Comparison of ENCODE assay signal across 15 cellular contexts in the genomic region with DNA sequence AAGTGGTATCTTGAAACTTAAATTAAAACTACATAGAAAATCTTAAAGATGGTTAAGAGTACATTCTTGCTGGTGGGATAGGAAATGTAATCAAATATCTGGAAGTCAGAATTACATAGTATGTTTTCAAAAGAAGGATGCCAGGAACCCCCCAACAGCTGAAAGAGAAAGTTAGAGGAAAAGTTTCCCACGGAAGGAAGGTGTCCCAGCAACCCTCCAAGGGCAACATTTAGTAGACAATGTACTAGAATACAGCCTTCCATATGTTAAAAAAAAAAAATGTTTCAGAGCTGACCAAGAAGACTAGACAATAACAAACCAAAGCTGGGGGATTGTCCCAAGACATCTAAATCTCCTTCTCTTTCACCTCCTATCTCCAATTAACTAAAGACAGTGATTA. TPM values are rescaled to one million over a fixed set of nuclear protein-coding genes. Genes with fewer than 3 reads are reported as not detected.
DNase-seq lines count a peak whose midpoint lies in the region; ATAC-seq, FAIRE-seq and TF ChIP-seq lines count a peak whose summit lies in the region.
"Had no signal": no experiment of that assay in that cellular context is flagged by ENCODE, and none has a peak within 500 bp of the region (broad histone marks: within the 10 kb centered on the region; RNA-seq: fewer than 3 reads in every experiment).

No MANE protein-coding gene starts in this region.

- no peak overlapping the region for H2BK20ac ChIP-seq in H1 (ENCODE audit: low read length)

- peak overlapping the region; percentile 62 for H3K27ac Mint-ChIP-seq in activated CD4-positive, alpha-beta T cell treated with anti-CD3 and anti-CD28 coated beads for 36 hours
- H3K27ac Mint-ChIP-seq in progenitor cell of endocrine pancreas: peak overlapping the region; percentile 73

- peaks cover 10% of the 10 kb centered on the region for H4K20me1 ChIP-seq in Loucy (ENCODE audit: insufficient read depth, low read length, poor library complexity, severe bottlenecking)
- peaks cover 2 to 5% of the 10 kb centered on the region in 2 experiments for H4K20me1 ChIP-seq in H1 (replicated peaks in 1 of 2; ENCODE audit: control insufficient read depth in 1 of 2, insufficient read depth in 2 of 2, low read length in 2 of 2)

- FAIRE-seq in H1 (lab: Jason Lieb, UNC): no peak

- intact Hi-C loops in activated CD4-positive, alpha-beta T cell treated with anti-CD3 and anti-CD28 coated beads for 36 hours (cut with DNase I, micrococcal nuclease): no loop called here
- intact Hi-C loops in transverse colon (cut with DNase I; ENCODE audit: low total_unique reads): no loop called here

- peaks cover 63% of the 10 kb centered on the region for H3K4me1 ChIP-seq in Loucy (ENCODE audit: insufficient read depth, low read length, poor library complexity, severe bottlenecking)
- no peaks in the 10 kb centered on the region; a peak in 1 of 7 replicates for H3K4me1 ChIP-seq in H1 (replicated peaks in 1 of 4; ENCODE audit: control insufficient read depth in 3 of 4, insufficient read depth in 4 of 4, low read length in 3 of 4)
- peaks cover 19 to 55% (median 28%) of the 10 kb centered on the region in 4 donors for H3K4me1 ChIP-seq in transverse colon

- H3K9me3 ChIP-seq in Loucy (ENCODE audit: insufficient read depth, low read depth, low read length): no peaks in the 10 kb centered on the region
- no peaks in the 10 kb centered on the region for H3K9me3 ChIP-seq in H1 (ENCODE audit: insufficient read depth in 2 of 2, low read depth in 1 of 2, low read length in 1 of 2)
- no peaks in the 10 kb centered on the region for H3K9me3 ChIP-seq in transverse colon
- H3K9me3 ChIP-seq: thoracic aorta had no signal

- peak overlapping the region; percentile 95 for H3K4me2 ChIP-seq in Loucy (ENCODE audit: low read depth, low read length, poor library complexity, severe bottlenecking)
- H3K4me2 ChIP-seq in H1 (ENCODE audit: insufficient read depth in 1 of 2, low read depth in 2 of 2, low read length in 2 of 2): peak overlapping the region; percentile 75 to 78; a peak in 2 of 4 replicates

- H3K27me3 ChIP-seq in Loucy (ENCODE audit: insufficient read depth, low read length, poor library complexity, severe bottlenecking) (no peaks in the 10 kb centered on the region), H1 (replicated peaks in 1 of 4; ENCODE audit: control insufficient read depth in 3 of 4, extremely low read depth in 1 of 4, insufficient read depth in 3 of 4, low read length in 3 of 4) (no peaks in the 10 kb centered on the region), transverse colon (no peaks in the 10 kb centered on the region)

- peaks cover 57% of the 10 kb centered on the region for H3K36me3 Mint-ChIP-seq in activated CD4-positive, alpha-beta T cell treated with anti-CD3 and anti-CD28 coated beads for 36 hours (ENCODE audit: low read depth)
- H3K36me3 Mint-ChIP-seq in progenitor cell of endocrine pancreas (ENCODE audit: insufficient read depth): peaks cover 20% of the 10 kb centered on the region

- 79% methylated on average over 1 of the region's 1 CpG; no CpG with 5 or more reads in 1 of the 2 experiments for WGBS in H1 (ENCODE audit: extremely low coverage in 1 of 2, insufficient coverage in 1 of 2, insufficient read length in 1 of 2, insufficient replicate concordance in 2 of 2, low coverage in 1 of 2, low lambda C conversion rate in 2 of 2, missing lambda C conversion rate in 1 of 2), 2 experiments
- WGBS in transverse colon (ENCODE audit: low coverage in 1 of 2), 2 donors: 47 to 50% methylated on average over 1 of the region's 1 CpG

- H3K4me3 Mint-ChIP-seq in activated CD4-positive, alpha-beta T cell treated with anti-CD3 and anti-CD28 coated beads for 36 hours: no peak overlapping the region
- H3K4me3 Mint-ChIP-seq in progenitor cell of endocrine pancreas (ENCODE audit: low read depth): no peak overlapping the region

- no peak overlapping the region for H3K14ac ChIP-seq in H1 (ENCODE audit: insufficient read length)

- no peak overlapping the region for H2BK5ac ChIP-seq in H1 (ENCODE audit: low read depth, low read length)

- H3F3A ChIP-seq in Loucy (ENCODE audit: low read depth): no peaks in the 10 kb centered on the region

- H3K27me3 Mint-ChIP-seq in activated CD4-positive, alpha-beta T cell treated with anti-CD3 and anti-CD28 coated beads for 36 hours: no peaks in the 10 kb centered on the region
- no peaks in the 10 kb centered on the region for H3K27me3 Mint-ChIP-seq in progenitor cell of endocrine pancreas

- H2AK5ac ChIP-seq in H1 (ENCODE audit: low read depth, low read length): no peak overlapping the region

- TF ChIP-seq RAD21 in H1 (IDR thresholded peaks at IDR 0.05 in 1 of 2, conservative IDR thresholded peaks at IDR 0.05 in 1 of 2; ENCODE audit: low read depth in 2 of 2, low read length in 2 of 2): no peak

- H4K8ac ChIP-seq in H1 (ENCODE audit: extremely low read depth, insufficient read depth, low read length): no peak overlapping the region

- TF ChIP-seq CTCF in Loucy (conservative IDR thresholded peaks at IDR 0.05; ENCODE audit: low read length): no peak
- TF ChIP-seq CTCF in H1 (IDR thresholded peaks at IDR 0.05; ENCODE audit: control extremely low read depth in 1 of 3, insufficient read depth in 1 of 3, low read depth in 1 of 3, low read length in 3 of 3): no peak
- no peak for TF ChIP-seq CTCF in progenitor cell of endocrine pancreas (IDR thresholded peaks at IDR 0.05; ENCODE audit: unreplicated experiment)
- TF ChIP-seq CTCF in transverse colon (IDR thresholded peaks at IDR 0.05): no peak

- H2BK120ac ChIP-seq in H1 (replicated peaks; ENCODE audit: low read depth, low read length): no peak overlapping the region

- peaks cover 6% of the 10 kb centered on the region for H3K79me1 ChIP-seq in H1 (ENCODE audit: low read depth, low read length)

- H3K23me2 ChIP-seq in H1 (ENCODE audit: low read depth, low read length): peaks cover 9% of the 10 kb centered on the region

- no peaks in the 10 kb centered on the region for H3K9me3 Mint-ChIP-seq in activated CD4-positive, alpha-beta T cell treated with anti-CD3 and anti-CD28 coated beads for 36 hours (ENCODE audit: low read depth)
- H3K9me3 Mint-ChIP-seq in progenitor cell of endocrine pancreas (ENCODE audit: low read depth): no peaks in the 10 kb centered on the region

- no peak for DNase-seq in activated CD4-positive, alpha-beta T cell treated with anti-CD3 and anti-CD28 coated beads for 36 hours
- no peak for DNase-seq in activated CD4-positive, alpha-beta T cell treated with anti-CD3 and anti-CD28 coated beads, Interleukin-2, amount 50 U/mL, for 4 hours
- DNase-seq in H1 (ENCODE audit: low read depth in 1 of 2, low spot score in 2 of 2) (no peak), progenitor cell of endocrine pancreas (ENCODE audit: low spot score, unreplicated experiment) (no peak), HuH-7.5 (ENCODE audit: low spot score) (no peak), transverse colon (no peak), NCI-H128 (lab: John Stamatoyannopoulos, UW; ENCODE audit: unreplicated experiment) (no peak)
- DNase-seq: central memory CD4-positive, alpha-beta T cell; NCI-H1092 treated with DMSO at 0.1 percent for 48 hours; occipital lobe; OCI-M1; SW 1271 had no signal

- no peak overlapping the region for H3K18ac ChIP-seq in H1 (ENCODE audit: extremely low read depth, low read length)

- H4K91ac ChIP-seq in H1 (replicated peaks; ENCODE audit: insufficient read length, low read length): no peak overlapping the region

- H3K9me2 ChIP-seq in Loucy (replicated peaks; ENCODE audit: low read depth, low read length): no peaks in the 10 kb centered on the region

- POLR2A ChIA-PET in activated CD4-positive, alpha-beta T cell treated with anti-CD3 and anti-CD28 coated beads for 36 hours (lab: Charles Lee): interaction anchor here (1.5 kb wide), 1 partner anchor 12 kb away, joined by 7 read pairs; a partner anchor contains a TSS
- POLR2A ChIA-PET in H1 (lab: Charles Lee; ENCODE audit: partially characterized antibody): interaction anchor here (1.4 to 9.6 kb wide), 2 partner anchors 23 to 85 kb away, joined by 3 to 130 read pairs; a partner anchor contains a TSS

- H3K56ac ChIP-seq in H1 (replicated peaks; ENCODE audit: insufficient read length, low read depth, low read length): no peak overlapping the region

- H3K23ac ChIP-seq in H1 (ENCODE audit: insufficient read length): no peak overlapping the region

- no peak for TF ChIP-seq POLR2A in H1 (IDR thresholded peaks at IDR 0.05; ENCODE audit: control extremely low read depth in 1 of 2, low read depth in 2 of 2, low read length in 2 of 2)
- TF ChIP-seq POLR2A in transverse colon (IDR thresholded peaks at IDR 0.05): no peak

- H3K4me1 Mint-ChIP-seq in activated CD4-positive, alpha-beta T cell treated with anti-CD3 and anti-CD28 coated beads for 36 hours: peaks cover 57% of the 10 kb centered on the region
- H3K4me1 Mint-ChIP-seq in progenitor cell of endocrine pancreas (ENCODE audit: low read depth): peaks cover 28% of the 10 kb centered on the region

- no peak overlapping the region for H3K4ac ChIP-seq in H1 (replicated peaks; ENCODE audit: insufficient read length, low read depth, low read length)

- H3K9ac ChIP-seq in Loucy (ENCODE audit: low read depth, low read length, poor library complexity, severe bottlenecking): peak overlapping the region; percentile 88
- no peak overlapping the region for H3K9ac ChIP-seq in H1 (replicated peaks in 1 of 4; ENCODE audit: extremely low read depth in 1 of 4, low read depth in 3 of 4, low read length in 3 of 4)

- H3K4me3 ChIP-seq in Loucy (ENCODE audit: low read length, poor library complexity, severe bottlenecking) (peak overlapping the region; percentile 95), H1 (ENCODE audit: extremely low read depth in 1 of 4, insufficient read depth in 2 of 4, low read depth in 3 of 4, low read length in 4 of 4) (peak overlapping the region in 1 of 4 experiments; percentile 97; a peak in 4 of 8 replicates), transverse colon (no peak overlapping the region)

- ATAC-seq in activated CD4-positive, alpha-beta T cell treated with anti-CD3 and anti-CD28 coated beads for 36 hours: no peak
- ATAC-seq: left lobe of liver had no signal

- TF ChIP-seq EP300 in H1 (IDR thresholded peaks at IDR 0.05; ENCODE audit: borderline replicate concordance in 1 of 2, low read depth in 2 of 2, low read length in 2 of 2) (no peak), transverse colon (IDR thresholded peaks at IDR 0.05; ENCODE audit: low read depth) (no peak)

- H4K5ac ChIP-seq in H1 (ENCODE audit: insufficient read length, low read depth, low read length): no peak overlapping the region

- H2AFZ ChIP-seq in Loucy (ENCODE audit: low read length): no peak overlapping the region
- no peak overlapping the region for H2AFZ ChIP-seq in H1 (ENCODE audit: low read length)

- H3K27ac ChIP-seq in H1 (ENCODE audit: low read depth, low read length): no peak overlapping the region
- peak overlapping the region in 1 of 4 donors; percentile 95 for H3K27ac ChIP-seq in transverse colon

- no peak overlapping the region for H2BK12ac ChIP-seq in H1 (ENCODE audit: low read depth, low read length)

- in situ Hi-C loops in transverse colon (cut with MboI; ENCODE audit: low pct_ligation_motif_present in 1 of 4, low pct_unique_long_range_greater_than_20kb in 1 of 4, low sequenced_read_pairs in 3 of 4): no loop called here

- H3K79me2 ChIP-seq in Loucy (ENCODE audit: insufficient read depth, low read length): peaks cover 78% of the 10 kb centered on the region
- H3K79me2 ChIP-seq in H1 (ENCODE audit: control insufficient read depth in 1 of 2, insufficient read depth in 2 of 2, low read length in 2 of 2): peaks cover 0 to 65% of the 10 kb centered on the region in 2 experiments; a peak in 3 of 4 replicates

- H2BK15ac ChIP-seq in H1 (ENCODE audit: low read length): no peak overlapping the region

- H3K36me3 ChIP-seq in Loucy (ENCODE audit: insufficient read depth, low read length) (peaks cover 18% of the 10 kb centered on the region; the same call in 1 of the 2 replicates), H1 (ENCODE audit: control insufficient read depth in 2 of 4, insufficient read depth in 4 of 4, low read length in 3 of 4) (peaks cover 0 to 35% (median 11%) of the 10 kb centered on the region in 4 experiments; a peak in 6 of 8 replicates), transverse colon (peaks cover 0 to 22% (median 3%) of the 10 kb centered on the region in 4 donors)

- CTCF ChIA-PET in activated CD4-positive, alpha-beta T cell treated with anti-CD3 and anti-CD28 coated beads for 36 hours (lab: Charles Lee): interaction anchor here (0.5 to 1.5 kb wide), 3 partner anchors 8 to 184 kb away, joined by 3 to 4 read pairs (median 4); a partner anchor contains a TSS
- CTCF ChIA-PET in H1 (lab: Charles Lee; ENCODE audit: partially characterized antibody): interaction anchor here (1.9 kb wide), 1 partner anchor 33 kb away, joined by 7 read pairs; no protein-coding TSS in a partner anchor

RNA-seq across cellular contexts. Expression of a gene that starts 2.2 kb away (rescaled TPM):
- total RNA-seq in activated CD4-positive, alpha-beta T cell treated with anti-CD3 and anti-CD28 coated beads for 36 hours: 10 to 100 TPM; 33.9 to 44.9 TPM
- 42.0 and 42.6 TPM in 2 replicates for total RNA-seq in H1 (2021; fragmentation: NEBNext Ultra II Directional; extraction: Animal tissue kit (Norgen Biotek cat#: 25700))
- 55.9 and 61.7 TPM in 2 replicates for polyA plus RNA-seq in H1 (2011; rRNA removed)
- polyA plus RNA-seq in H1 (2011; cell fraction: cytosol; rRNA removed): 53.7 TPM
- 52.1 TPM for polyA plus RNA-seq in H1 (2011; cell fraction: nucleus; rRNA removed)
- polyA plus RNA-seq in H1 (2012, experiment 1 of 2): 37.5 to 48.4 TPM (median 45.4 TPM) in 4 replicates
- polyA plus RNA-seq in H1 (2012, experiment 2 of 2): 25.2 TPM
- 20.7 TPM for polyA plus RNA-seq in H1 (2013, experiment 1 of 2)
- polyA plus RNA-seq in H1 (2013, experiment 2 of 2): 21.5 TPM
- 74.2 and 79.1 TPM in 2 replicates for polyA minus RNA-seq in H1 (2011; rRNA and poly(A)+ RNA removed)
- polyA minus RNA-seq in H1 (2011; cell fraction: cytosol; rRNA and poly(A)+ RNA removed): 16.6 TPM
- 16.5 TPM for polyA minus RNA-seq in H1 (2011; cell fraction: nucleus; rRNA and poly(A)+ RNA removed)
- 46.9 and 49.3 TPM in 2 replicates for total RNA-seq in progenitor cell of endocrine pancreas
- total RNA-seq in transverse colon: 10 to 100 TPM; 30.3 to 73.7 (median 38.6) TPM

RNA-seq across cellular contexts. Expression of a gene that starts 12.4 kb away (rescaled TPM):
- 10 to 100 TPM; 58.2 to 62.1 TPM for total RNA-seq in activated CD4-positive, alpha-beta T cell treated with anti-CD3 and anti-CD28 coated beads for 36 hours
- 40.4 and 40.6 TPM in 2 replicates for total RNA-seq in H1 (2021; fragmentation: NEBNext Ultra II Directional; extraction: Animal tissue kit (Norgen Biotek cat#: 25700))
- 33.0 and 46.3 TPM in 2 replicates for polyA plus RNA-seq in H1 (2011; rRNA removed)
- polyA plus RNA-seq in H1 (2011; cell fraction: cytosol; rRNA removed): 38.8 TPM
- 61.2 TPM for polyA plus RNA-seq in H1 (2011; cell fraction: nucleus; rRNA removed)
- 43.3 to 49.8 TPM (median 48.6 TPM) in 4 replicates for polyA plus RNA-seq in H1 (2012, experiment 1 of 2)
- 44.8 TPM for polyA plus RNA-seq in H1 (2012, experiment 2 of 2)
- 31.7 TPM for polyA plus RNA-seq in H1 (2013, experiment 1 of 2)
- polyA plus RNA-seq in H1 (2013, experiment 2 of 2): 29.0 TPM
- polyA minus RNA-seq in H1 (2011; rRNA and poly(A)+ RNA removed): 28.8 and 42.0 TPM in 2 replicates
- polyA minus RNA-seq in H1 (2011; cell fraction: cytosol; rRNA and poly(A)+ RNA removed): 20.8 TPM
- 31.2 TPM for polyA minus RNA-seq in H1 (2011; cell fraction: nucleus; rRNA and poly(A)+ RNA removed)
- total RNA-seq in progenitor cell of endocrine pancreas: 58.6 and 59.0 TPM in 2 replicates
- 10 to 100 TPM; 45.6 to 83.0 (median 75.4) TPM for total RNA-seq in transverse colon

RNA-seq across cellular contexts. Expression of a gene that starts 12.4 kb away (rescaled TPM):
- total RNA-seq in activated CD4-positive, alpha-beta T cell treated with anti-CD3 and anti-CD28 coated beads for 36 hours: 100 to 1,000 TPM; 108 to 136 TPM
- 71.2 and 74.7 TPM in 2 replicates for total RNA-seq in H1 (2021; fragmentation: NEBNext Ultra II Directional; extraction: Animal tissue kit (Norgen Biotek cat#: 25700))
- polyA plus RNA-seq in H1 (2011; rRNA removed): 66.2 and 69.6 TPM in 2 replicates
- polyA plus RNA-seq in H1 (2011; cell fraction: cytosol; rRNA removed): 220 TPM
- 13.8 TPM for polyA plus RNA-seq in H1 (2011; cell fraction: nucleus; rRNA removed)
- 108 to 135 TPM (median 126 TPM) in 4 replicates for polyA plus RNA-seq in H1 (2012, experiment 1 of 2)
- polyA plus RNA-seq in H1 (2012, experiment 2 of 2): 37.0 TPM
- polyA plus RNA-seq in H1 (2013, experiment 1 of 2): 201 TPM
- 231 TPM for polyA plus RNA-seq in H1 (2013, experiment 2 of 2)
- polyA minus RNA-seq in H1 (2011; rRNA and poly(A)+ RNA removed): 5.9 and 9.8 TPM in 2 replicates
- 15.0 TPM for polyA minus RNA-seq in H1 (2011; cell fraction: cytosol; rRNA and poly(A)+ RNA removed)
- 9.6 TPM for polyA minus RNA-seq in H1 (2011; cell fraction: nucleus; rRNA and poly(A)+ RNA removed)
- 54.8 and 57.9 TPM in 2 replicates for total RNA-seq in progenitor cell of endocrine pancreas
- 10 to 100 TPM; 28.9 to 70.5 (median 45.9) TPM for total RNA-seq in transverse colon

RNA-seq across cellular contexts. Expression of a gene that starts 23.5 kb away (rescaled TPM):
- total RNA-seq in activated CD4-positive, alpha-beta T cell treated with anti-CD3 and anti-CD28 coated beads for 36 hours: 10 to 100 TPM; 89.2 to 98.6 TPM
- 67.8 and 71.0 TPM in 2 replicates for total RNA-seq in H1 (2021; fragmentation: NEBNext Ultra II Directional; extraction: Animal tissue kit (Norgen Biotek cat#: 25700))
- polyA plus RNA-seq in H1 (2011; rRNA removed): 60.2 and 102 TPM in 2 replicates
- polyA plus RNA-seq in H1 (2011; cell fraction: cytosol; rRNA removed): 127 TPM
- 22.6 TPM for polyA plus RNA-seq in H1 (2011; cell fraction: nucleus; rRNA removed)
- 114 to 154 TPM (median 116 TPM) in 4 replicates for polyA plus RNA-seq in H1 (2012, experiment 1 of 2)
- polyA plus RNA-seq in H1 (2012, experiment 2 of 2): 28.2 TPM
- polyA plus RNA-seq in H1 (2013, experiment 1 of 2): 51.0 TPM
- polyA plus RNA-seq in H1 (2013, experiment 2 of 2): 54.6 TPM
- polyA minus RNA-seq in H1 (2011; rRNA and poly(A)+ RNA removed): 46.6 and 64.7 TPM in 2 replicates
- polyA minus RNA-seq in H1 (2011; cell fraction: cytosol; rRNA and poly(A)+ RNA removed): 35.9 TPM
- 27.1 TPM for polyA minus RNA-seq in H1 (2011; cell fraction: nucleus; rRNA and poly(A)+ RNA removed)
- total RNA-seq in progenitor cell of endocrine pancreas (139 and 150 TPM in 2 replicates), transverse colon (10 to 100 TPM; 30.1 to 96.4 (median 51.5) TPM)

RNA-seq across cellular contexts. Expression of a gene that starts 29.0 kb away (rescaled TPM):
- total RNA-seq in activated CD4-positive, alpha-beta T cell treated with anti-CD3 and anti-CD28 coated beads for 36 hours: 10 to 100 TPM; 25.1 to 32.0 TPM
- 23.9 and 28.2 TPM in 2 replicates for total RNA-seq in H1 (2021; fragmentation: NEBNext Ultra II Directional; extraction: Animal tissue kit (Norgen Biotek cat#: 25700))
- 36.3 and 53.5 TPM in 2 replicates for polyA plus RNA-seq in H1 (2011; rRNA removed)
- polyA plus RNA-seq in H1 (2011; cell fraction: cytosol; rRNA removed): 24.7 TPM
- 114 TPM for polyA plus RNA-seq in H1 (2011; cell fraction: nucleus; rRNA removed)
- 23.1 to 27.6 TPM (median 23.8 TPM) in 4 replicates for polyA plus RNA-seq in H1 (2012, experiment 1 of 2)
- 30.6 TPM for polyA plus RNA-seq in H1 (2012, experiment 2 of 2)
- 17.1 TPM for polyA plus RNA-seq in H1 (2013, experiment 1 of 2)
- 16.7 TPM for polyA plus RNA-seq in H1 (2013, experiment 2 of 2)
- polyA minus RNA-seq in H1 (2011; rRNA and poly(A)+ RNA removed): 17.7 and 18.1 TPM in 2 replicates
- polyA minus RNA-seq in H1 (2011; cell fraction: cytosol; rRNA and poly(A)+ RNA removed): 18.6 TPM
- polyA minus RNA-seq in H1 (2011; cell fraction: nucleus; rRNA and poly(A)+ RNA removed): 37.9 TPM
- total RNA-seq in progenitor cell of endocrine pancreas (48.8 and 51.1 TPM in 2 replicates), transverse colon (10 to 100 TPM; 19.5 to 75.9 (median 35.3) TPM)
